30 cellular contexts compared by ENCODE assay signal in genomic region chr9:4510546-4511322, GRCh38. TPM values are rescaled to one million over a fixed set of nuclear protein-coding genes. Genes with fewer than 3 reads are reported as not detected.
DNase-seq lines count a peak whose midpoint lies in the region; ATAC-seq and TF ChIP-seq lines count a peak whose summit lies in the region.
"Had no signal": no experiment of that assay in that cellular context is flagged by ENCODE, and none has a peak within 500 bp of the region (broad histone marks: within the 10 kb centered on the region; RNA-seq: fewer than 3 reads in every experiment).

No MANE protein-coding gene starts in this region.

- no peaks in the 10 kb centered on the region for H3K27me3 ChIP-seq in Caco-2 (replicated peaks; ENCODE audit: control insufficient read depth, insufficient read depth, low read length)
- no peaks in the 10 kb centered on the region for H3K27me3 ChIP-seq in muscle layer of duodenum (ENCODE audit: low read depth, low read length)
- H3K27me3 ChIP-seq in right atrium auricular region, result no peaks in the 10 kb centered on the region
- H3K27me3 ChIP-seq: dorsolateral prefrontal cortex, gastroesophageal sphincter, upper lobe of left lung had no signal

- BruUV-seq in Caco-2 (replicated peaks; lab: Mats Ljungman, UMichigan), result no TSS peak

- peak overlapping the region; percentile 88 for H3K27ac Mint-ChIP-seq in Caco-2 (ENCODE audit: unreplicated experiment)
- no peak overlapping the region for H3K27ac Mint-ChIP-seq in natural killer cell treated with Interleukin-12 subunit alpha and Interleukin-12 subunit beta and Interleukin-15 and Interleukin-18, amount 100 ng/mL, for 72 hours
- H3K27ac Mint-ChIP-seq: activated CD8-positive, alpha-beta T cell treated with anti-CD3 and anti-CD28 coated beads, Interleukin-2, amount 10 ng/mL, durations not matched to agents 7 days and 5 days; activated T-helper 17 cell treated with anti-CD3 and anti-CD28 coated beads, Interleukin-2, amount 50 U/mL, for 72 hours; memory B cell had no signal

- TF ChIP-seq POLR2A in NB4 (IDR thresholded peaks at IDR 0.05; ENCODE audit: extremely low read depth, insufficient read length), result no peak

- intact Hi-C loops in Caco-2 (cut with micrococcal nuclease; ENCODE audit: unreplicated experiment), result no loop called here

- POLR2A ChIA-PET in Caco-2 (lab: Charles Lee), result interaction anchor here (1.0 kb wide), 1 partner anchor 19 kb away, joined by 3 read pairs; no protein-coding TSS in a partner anchor

- DNase-seq in Caco-2 (peak; percentile 44 to 69), NB4 (ENCODE audit: low read depth) (no peak), epithelial cell of esophagus (ENCODE audit: low read depth) (peak; percentile 40), right atrium auricular region (ENCODE audit: low spot score) (no peak), epidermal melanocyte (ENCODE audit: insufficient read length, low spot score) (no peak)
- DNase-seq in natural killer cell treated with Interleukin-12 subunit alpha and Interleukin-12 subunit beta and Interleukin-15 and Interleukin-18, amount 100 ng/mL, for 72 hours (ENCODE audit: low spot score), result no peak
- DNase-seq: activated CD4-positive, CD25-positive, alpha-beta regulatory T cell treated with anti-CD3 and anti-CD28 coated beads, Interleukin-2, amount 50 U/mL, for 72 hours; activated CD8-positive, alpha-beta T cell treated with anti-CD3 and anti-CD28 coated beads, Interleukin-2, amount 10 ng/mL, durations not matched to agents 7 days and 5 days; activated naive CD4-positive, alpha-beta T cell treated with anti-CD3 and anti-CD28 coated beads, Interleukin-2, amount 50 U/mL, for 16 hours; cerebellar nuclear complex; DND-41; dorsolateral prefrontal cortex; H7; hippocampal formation; NCI-H1417; NCI-H2081; NCI-H526; SHP77; stimulated activated CD4-positive, alpha-beta T cell treated with anti-CD3 and anti-CD28 coated beads, Interleukin-15, amount 100 ng/mL, for 24 hours; stimulated activated CD4-positive, alpha-beta T cell treated with anti-CD3 and anti-CD28 coated beads, Interleukin-4, amount 100 ng/mL, for 4 hours; T-helper 2 cell; upper lobe of left lung had no signal

- H3K4me1 ChIP-seq in Caco-2 (peaks cover 52% of the 10 kb centered on the region), muscle layer of duodenum (ENCODE audit: control insufficient read depth in 1 of 2, insufficient read depth in 2 of 2, low read length in 2 of 2) (no peaks in the 10 kb centered on the region), right atrium auricular region (no peaks in the 10 kb centered on the region)
- H3K4me1 ChIP-seq: gastroesophageal sphincter, prostate gland, upper lobe of left lung had no signal

- H3K36me3 Mint-ChIP-seq in Caco-2 (ENCODE audit: insufficient read depth, unreplicated experiment), result peaks cover 40% of the 10 kb centered on the region
- no peaks in the 10 kb centered on the region for H3K36me3 Mint-ChIP-seq in natural killer cell treated with Interleukin-12 subunit alpha and Interleukin-12 subunit beta and Interleukin-15 and Interleukin-18, amount 100 ng/mL, for 72 hours
- H3K36me3 Mint-ChIP-seq: memory B cell had no signal

- CTCF ChIA-PET in Caco-2 (lab: Charles Lee), result interaction anchor here (1.0 kb wide), 1 partner anchor 30 kb away, joined by 3 read pairs; no protein-coding TSS in a partner anchor

- ATAC-seq in GM19395 (IDR thresholded peaks at IDR 0.05; ENCODE audit: unreplicated experiment), result no peak
- ATAC-seq in natural killer cell treated with Interleukin-12 subunit alpha and Interleukin-12 subunit beta and Interleukin-15 and Interleukin-18, amount 100 ng/mL, for 72 hours, result no peak
- ATAC-seq: activated CD8-positive, alpha-beta T cell treated with anti-CD3 and anti-CD28 coated beads, Interleukin-2, amount 10 ng/mL, durations not matched to agents 7 days and 5 days; activated T-helper 17 cell treated with anti-CD3 and anti-CD28 coated beads, Interleukin-2, amount 50 U/mL, for 72 hours; gastroesophageal sphincter; K562 had no signal

- H3K36me3 ChIP-seq in Caco-2 (ENCODE audit: control insufficient read depth, insufficient read depth, low read length) (no peaks in the 10 kb centered on the region), muscle layer of duodenum (ENCODE audit: control insufficient read depth in 1 of 2, insufficient read depth in 2 of 2, low read length in 2 of 2) (no peaks in the 10 kb centered on the region), right atrium auricular region (no peaks in the 10 kb centered on the region)
- H3K36me3 ChIP-seq: gastroesophageal sphincter, prostate gland, upper lobe of left lung had no signal

- peak overlapping the region; percentile 27 for H3K4me3 Mint-ChIP-seq in Caco-2 (ENCODE audit: unreplicated experiment)
- no peak overlapping the region for H3K4me3 Mint-ChIP-seq in natural killer cell treated with Interleukin-12 subunit alpha and Interleukin-12 subunit beta and Interleukin-15 and Interleukin-18, amount 100 ng/mL, for 72 hours
- H3K4me3 Mint-ChIP-seq: activated CD8-positive, alpha-beta T cell treated with anti-CD3 and anti-CD28 coated beads, Interleukin-2, amount 10 ng/mL, durations not matched to agents 7 days and 5 days; activated T-helper 17 cell treated with anti-CD3 and anti-CD28 coated beads, Interleukin-2, amount 50 U/mL, for 72 hours; brain; memory B cell had no signal

- no peaks in the 10 kb centered on the region for H3K9me3 Mint-ChIP-seq in Caco-2 (ENCODE audit: unreplicated experiment)
- H3K9me3 Mint-ChIP-seq in natural killer cell treated with Interleukin-12 subunit alpha and Interleukin-12 subunit beta and Interleukin-15 and Interleukin-18, amount 100 ng/mL, for 72 hours, result no peaks in the 10 kb centered on the region
- H3K9me3 Mint-ChIP-seq: activated T-helper 17 cell treated with anti-CD3 and anti-CD28 coated beads, Interleukin-2, amount 50 U/mL, for 72 hours; memory B cell had no signal

- TF ChIP-seq CTCF in Caco-2 (IDR thresholded peaks at IDR 0.05; ENCODE audit: insufficient read depth in 1 of 2, low read depth in 1 of 2, low read length in 1 of 2, severe bottlenecking in 1 of 2, unreplicated experiment in 1 of 2) (no peak), NB4 (IDR thresholded peaks at IDR 0.05; ENCODE audit: low read depth, low read length) (peak; percentile 0), epithelial cell of esophagus (IDR thresholded peaks at IDR 0.05; ENCODE audit: insufficient read depth, low read depth, low read length, missing control alignments) (no peak), right atrium auricular region (IDR thresholded peaks at IDR 0.05) (no peak)

- H3K4me3 ChIP-seq in Caco-2 (ENCODE audit: low read depth, low read length) (no peak overlapping the region), NB4 (ENCODE audit: low read depth, low read length) (no peak overlapping the region), epithelial cell of esophagus (ENCODE audit: low read length) (no peak overlapping the region), muscle layer of duodenum (ENCODE audit: low read depth in 1 of 2, low read length in 2 of 2) (no peak overlapping the region), right atrium auricular region (no peak overlapping the region)
- H3K4me3 ChIP-seq: dorsolateral prefrontal cortex, gastroesophageal sphincter, K562, prostate gland, upper lobe of left lung had no signal

- H3K27ac ChIP-seq in muscle layer of duodenum (ENCODE audit: low read length) (peak overlapping the region; percentile 22), right atrium auricular region (no peak overlapping the region)
- H3K27ac ChIP-seq: dorsolateral prefrontal cortex, gastroesophageal sphincter, prostate gland, upper lobe of left lung had no signal

- H3K9me3 ChIP-seq in Caco-2 (no peaks in the 10 kb centered on the region), muscle layer of duodenum (ENCODE audit: control insufficient read depth in 1 of 2, low read length in 2 of 2) (no peaks in the 10 kb centered on the region), right atrium auricular region (no peaks in the 10 kb centered on the region)
- H3K9me3 ChIP-seq: gastroesophageal sphincter, prostate gland, upper lobe of left lung had no signal

- H3K4me1 Mint-ChIP-seq in Caco-2 (ENCODE audit: low read depth, unreplicated experiment), result peaks cover 38% of the 10 kb centered on the region
- H3K4me1 Mint-ChIP-seq in natural killer cell treated with Interleukin-12 subunit alpha and Interleukin-12 subunit beta and Interleukin-15 and Interleukin-18, amount 100 ng/mL, for 72 hours (ENCODE audit: low read depth in 2 of 2), result no peaks in the 10 kb centered on the region
- H3K4me1 Mint-ChIP-seq: activated T-helper 17 cell treated with anti-CD3 and anti-CD28 coated beads, Interleukin-2, amount 50 U/mL, for 72 hours; brain; memory B cell had no signal

- no peaks in the 10 kb centered on the region for H3K27me3 Mint-ChIP-seq in Caco-2 (ENCODE audit: insufficient read depth, unreplicated experiment)
- peaks cover 5 to 8% of the 10 kb centered on the region in 2 donors for H3K27me3 Mint-ChIP-seq in natural killer cell treated with Interleukin-12 subunit alpha and Interleukin-12 subunit beta and Interleukin-15 and Interleukin-18, amount 100 ng/mL, for 72 hours
- H3K27me3 Mint-ChIP-seq: activated T-helper 17 cell treated with anti-CD3 and anti-CD28 coated beads, Interleukin-2, amount 50 U/mL, for 72 hours; brain had no signal

RNA-seq across cellular contexts. Expression of gene SLC1A1, which starts 20.5 kb away (rescaled TPM):
- total RNA-seq in Caco-2 (2022) (43.3 and 53.1 TPM in 2 replicates), right atrium auricular region (1 to 10 TPM; 2.6 to 2.9 TPM)
- total RNA-seq in natural killer cell treated with Interleukin-12 subunit alpha and Interleukin-12 subunit beta and Interleukin-15 and Interleukin-18, amount 100 ng/mL, for 72 hours, result under 1 TPM in 1 of 2 donors, not detected in 1; 0.14 TPM

Comparison
In these comparisons a context has a peak if more than half of its experiments do, and no peak if none do; other contexts are left out.
1. DNase-seq: peak in Caco-2 (2 of 2) and epithelial cell of esophagus (single experiment); none in NB4 (single experiment), right atrium auricular region (single experiment), epidermal melanocyte (single experiment) and natural killer cell treated with Interleukin-12 subunit alpha and Interleukin-12 subunit beta and Interleukin-15 and Interleukin-18, amount 100 ng/mL, for 72 hours (single experiment).
2. RNA of gene SLC1A1, which starts 20.5 kb away (total RNA-seq): 43.3 to 53.1 TPM in Caco-2; 2.6 to 2.9 TPM in right atrium auricular region and 0.14 TPM in natural killer cell treated with Interleukin-12 subunit alpha and Interleukin-12 subunit beta and Interleukin-15 and Interleukin-18, amount 100 ng/mL, for 72 hours; every median in the first group is over 10 times any median in the second.